In genomic region chr19:55188620-55189019, GRCh38 we compare ENCODE assay signal across 1 cellular context.
TF ChIP-seq lines count a peak whose summit lies in the region.

No MANE protein-coding gene starts in this region.

TF ChIP-seq in SK-N-SH treated with all-trans-retinoic acid at 6 μM for 48 hours, 23 proteins besides CTCF, POLR2A, EP300 and RAD21 (continued from another document):
- TF ChIP-seq PATZ1 (CRISPR knock-in tag; IDR thresholded peaks at IDR 0.05; ENCODE audit: borderline replicate concordance) (no peak), ZFP3 (CRISPR knock-in tag; IDR thresholded peaks at IDR 0.05) (no peak), ZNF565 (CRISPR knock-in tag; conservative IDR thresholded peaks at IDR 0.05; ENCODE audit: low read depth) (no peak), BACH2 (CRISPR knock-in tag; IDR thresholded peaks at IDR 0.05; ENCODE audit: borderline replicate concordance) (no peak), ZNF8 (CRISPR knock-in tag; IDR thresholded peaks at IDR 0.05) (no peak), ESRRG (CRISPR knock-in tag; IDR thresholded peaks at IDR 0.05) (no peak), ZNF70 (CRISPR knock-in tag; IDR thresholded peaks at IDR 0.05) (no peak), PPARA (CRISPR knock-in tag; IDR thresholded peaks at IDR 0.05; ENCODE audit: borderline replicate concordance) (no peak)
- TF ChIP-seq, protein P1, sequence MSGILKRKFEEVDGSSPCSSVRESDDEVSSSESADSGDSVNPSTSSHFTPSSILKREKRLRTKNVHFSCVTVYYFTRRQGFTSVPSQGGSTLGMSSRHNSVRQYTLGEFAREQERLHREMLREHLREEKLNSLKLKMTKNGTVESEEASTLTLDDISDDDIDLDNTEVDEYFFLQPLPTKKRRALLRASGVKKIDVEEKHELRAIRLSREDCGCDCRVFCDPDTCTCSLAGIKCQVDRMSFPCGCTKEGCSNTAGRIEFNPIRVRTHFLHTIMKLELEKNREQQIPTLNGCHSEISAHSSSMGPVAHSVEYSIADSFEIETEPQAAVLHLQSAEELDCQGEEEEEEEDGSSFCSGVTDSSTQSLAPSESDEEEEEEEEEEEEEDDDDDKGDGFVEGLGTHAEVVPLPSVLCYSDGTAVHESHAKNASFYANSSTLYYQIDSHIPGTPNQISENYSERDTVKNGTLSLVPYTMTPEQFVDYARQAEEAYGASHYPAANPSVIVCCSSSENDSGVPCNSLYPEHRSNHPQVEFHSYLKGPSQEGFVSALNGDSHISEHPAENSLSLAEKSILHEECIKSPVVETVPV (CRISPR knock-in tag; IDR thresholded peaks at IDR 0.05) = no peak
